ENCODE assay signal across 5 cellular contexts in genomic region chr4:184041156-184041555, GRCh38.
"Had no signal": no experiment of that assay in that cellular context is flagged by ENCODE, and none has a peak within 500 bp of the region (broad histone marks: within the 10 kb centered on the region; RNA-seq: fewer than 3 reads in every experiment).

No MANE protein-coding gene starts in this region.

- H2AFZ ChIP-seq: GM23338 had no signal

- DNase-seq: H9, HCEC 1CT, KBM-7 had no signal

- H3K27ac Mint-ChIP-seq: GM23338, H9, IgD-negative memory B cell had no signal

- H3K4me3 Mint-ChIP-seq: GM23338, H9, IgD-negative memory B cell had no signal

- H3K27me3 Mint-ChIP-seq: IgD-negative memory B cell had no signal

- H3K36me3 Mint-ChIP-seq: IgD-negative memory B cell had no signal

- H3K4me3 ChIP-seq: GM23338 had no signal
